8 cellular contexts compared by ENCODE assay signal in genomic region chr20:17681741-17682102, GRCh38. TPM values are rescaled to one million over a fixed set of nuclear protein-coding genes. Genes with fewer than 3 reads are reported as not detected.
DNase-seq lines count a peak whose midpoint lies in the region; ATAC-seq, FAIRE-seq and TF ChIP-seq lines count a peak whose summit lies in the region.

No MANE protein-coding gene starts in this region.

- H3K36me3 ChIP-seq in naive thymus-derived CD4-positive, alpha-beta T cell (ENCODE audit: control insufficient read depth in 2 of 3, insufficient read depth in 3 of 3, low read length in 3 of 3) = no peaks in the 10 kb centered on the region

- peaks cover 8% of the 10 kb centered on the region for H3K9me3 Mint-ChIP-seq in MCF 10A (ENCODE audit: unreplicated experiment)
- H3K9me3 Mint-ChIP-seq in naive thymus-derived CD4-positive, alpha-beta T cell = peaks cover 0 to 2% (median 0%) of the 10 kb centered on the region in 11 donors

- peak; percentile 10 for ATAC-seq in GM19043 (IDR thresholded peaks at IDR 0.05; ENCODE audit: low read depth, unreplicated experiment)
- peak; percentile 7 for ATAC-seq in HG03442 (IDR thresholded peaks at IDR 0.05; ENCODE audit: unreplicated experiment)
- no peak for ATAC-seq in naive thymus-derived CD4-positive, alpha-beta T cell
- ATAC-seq in HG03457 (IDR thresholded peaks at IDR 0.05; ENCODE audit: unreplicated experiment) = no peak

- H3K27ac Mint-ChIP-seq in MCF 10A (ENCODE audit: low read depth, unreplicated experiment) = peak overlapping the region; percentile 61
- peak overlapping the region in 5 of 9 donors; percentile 71 to 92 (median 81) for H3K27ac Mint-ChIP-seq in naive thymus-derived CD4-positive, alpha-beta T cell

- peaks cover 0 to 18% of the 10 kb centered on the region in 2 donors for H3K4me1 ChIP-seq in naive thymus-derived CD4-positive, alpha-beta T cell (ENCODE audit: control insufficient read depth in 2 of 2, insufficient read depth in 2 of 2, low read length in 2 of 2)

- H3K27ac ChIP-seq in naive thymus-derived CD4-positive, alpha-beta T cell (ENCODE audit: low read depth, low read length) = peak overlapping the region; percentile 74

- TF ChIP-seq CTCF in MCF 10A (IDR thresholded peaks at IDR 0.05; ENCODE audit: unreplicated experiment) = no peak
- TF ChIP-seq CTCF in D721Med (IDR thresholded peaks at IDR 0.05; ENCODE audit: insufficient read depth, missing control alignments) = no peak

- H3K4me3 Mint-ChIP-seq in MCF 10A (ENCODE audit: unreplicated experiment) = peak overlapping the region; percentile 81
- peak overlapping the region; percentile 86 to 93 (median 90) for H3K4me3 Mint-ChIP-seq in naive thymus-derived CD4-positive, alpha-beta T cell

- H3K4me3 ChIP-seq in naive thymus-derived CD4-positive, alpha-beta T cell (ENCODE audit: low read length) = peak overlapping the region; percentile 80

- peaks cover 36% of the 10 kb centered on the region for H3K27me3 Mint-ChIP-seq in MCF 10A (ENCODE audit: insufficient read depth, unreplicated experiment)
- H3K27me3 Mint-ChIP-seq in naive thymus-derived CD4-positive, alpha-beta T cell = peaks cover 16 to 36% (median 28%) of the 10 kb centered on the region in 5 donors

- H3K27me3 ChIP-seq in naive thymus-derived CD4-positive, alpha-beta T cell (ENCODE audit: control insufficient read depth in 2 of 2, insufficient read depth in 2 of 2, low read length in 2 of 2) = peaks cover 0 to 4% of the 10 kb centered on the region in 2 donors

- CTCF ChIA-PET in MCF 10A (lab: Yijun Ruan, JAX) = interaction anchor here (0.6 to 6.6 kb wide), 33 partner anchors 10 to 685 kb away, joined by 3 to 156 read pairs (median 4); no protein-coding TSS in a partner anchor
- CTCF ChIA-PET in naive thymus-derived CD4-positive, alpha-beta T cell (lab: Charles Lee) = interaction anchor here (0.6 to 2.7 kb wide), 8 partner anchors 10 to 287 kb away, joined by 3 to 13 read pairs (median 5); partner anchors contain the start of genes DSTN, MGME1 and SNX5

- no peak for FAIRE-seq in D721Med (lab: Jason Lieb, UNC)

- H3K4me1 Mint-ChIP-seq in MCF 10A (ENCODE audit: insufficient read depth, unreplicated experiment) = peaks cover 11% of the 10 kb centered on the region
- H3K4me1 Mint-ChIP-seq in naive thymus-derived CD4-positive, alpha-beta T cell = peaks cover 20 to 26% (median 24%) of the 10 kb centered on the region in 7 donors

- no TSS peak for BruUV-seq in MCF 10A (replicated peaks; lab: Mats Ljungman, UMichigan)

- H3K9me3 ChIP-seq in naive thymus-derived CD4-positive, alpha-beta T cell (ENCODE audit: control insufficient read depth in 2 of 3, low read length in 3 of 3) = no peaks in the 10 kb centered on the region

- peaks cover 10% of the 10 kb centered on the region for H3K36me3 Mint-ChIP-seq in MCF 10A (ENCODE audit: insufficient read depth, unreplicated experiment)
- peaks cover 0 to 8% (median 0%) of the 10 kb centered on the region in 5 donors for H3K36me3 Mint-ChIP-seq in naive thymus-derived CD4-positive, alpha-beta T cell

- POLR2A ChIA-PET in MCF 10A (lab: Yijun Ruan, JAX) = interaction anchor here (0.6 to 5.2 kb wide), 31 partner anchors 9 to 825 kb away, joined by 3 to 72 read pairs (median 4); partner anchors contain the start of genes BFSP1, DSTN, MGME1 and SNX5
- POLR2A ChIA-PET in naive thymus-derived CD4-positive, alpha-beta T cell (lab: Charles Lee) = interaction anchor here (1.2 to 2.1 kb wide), 7 partner anchors 71 to 885 kb away, joined by 3 to 16 read pairs (median 4); partner anchors contain the start of genes MGME1, SMIM26, SNX5 and ZNF133

- intact Hi-C loops in MCF 10A (cut with micrococcal nuclease) = loop anchor here (1.0 to 10.0 kb wide), 5 partner anchors 144 to 603 kb away; partner anchors contain the start of gene ZNF133
- intact Hi-C loops in naive thymus-derived CD4-positive, alpha-beta T cell (cut with micrococcal nuclease) = loop anchor here (1.0 to 10.0 kb wide), 21 partner anchors 69 to 1113 kb away; partner anchors contain the start of genes BFSP1 (in 2 of the 2), DSTN (in 2 of the 2), KAT14 (in 2 of the 2) and PET117 (in 2 of the 2)

- peak; percentile 26 for DNase-seq in 8988T
- DNase-seq in MCF 10A (ENCODE audit: unreplicated experiment) = no peak
- peak in 1 of 9 donors; percentile 56 for DNase-seq in naive thymus-derived CD4-positive, alpha-beta T cell
- no peak for DNase-seq in D721Med (ENCODE audit: insufficient read length, low spot score)
- DNase-seq in stimulated activated CD4-positive, alpha-beta T cell treated with anti-CD3 and anti-CD28 coated beads, Interleukin-2, amount 100 ng/mL, for 48 hours = no peak

RNA-seq across cellular contexts. Expression of gene RRBP1, which starts 0.3 kb away (rescaled TPM):
- total RNA-seq in MCF 10A (2022) = 203 and 244 TPM in 2 replicates
- total RNA-seq in naive thymus-derived CD4-positive, alpha-beta T cell = 10 to 100 TPM; 27.8 to 73.9 (median 29.1) TPM
- polyA plus RNA-seq in naive thymus-derived CD4-positive, alpha-beta T cell = 10 to 100 TPM in 1 of 2 donors, 1 to 10 TPM in 1; 4.1 to 11.1 TPM

RNA-seq across cellular contexts. Expression of gene BANF2, which starts 18.0 kb away (rescaled TPM):
- not detected in 2 replicates for total RNA-seq in MCF 10A (2022)
- total RNA-seq in naive thymus-derived CD4-positive, alpha-beta T cell = not detected
- not detected for polyA plus RNA-seq in naive thymus-derived CD4-positive, alpha-beta T cell

Comparison
In these comparisons a context has a peak if more than half of its experiments do, and no peak if none do; other contexts are left out.
1. ATAC-seq: peak in GM19043 (single experiment) and HG03442 (single experiment); none in naive thymus-derived CD4-positive, alpha-beta T cell (single experiment) and HG03457 (single experiment).